17 cellular contexts compared by ENCODE assay signal in genomic region chr2:79189465-79189864, GRCh38. TPM values are rescaled to one million over a fixed set of nuclear protein-coding genes. Genes with fewer than 3 reads are reported as not detected.
A peak's percentile ranks its signal among the peaks of the same experiment; 100 is the strongest.
DNase-seq lines count a peak whose midpoint lies in the region; ATAC-seq and TF ChIP-seq lines count a peak whose summit lies in the region.
"Had no signal": no experiment of that assay in that cellular context is flagged by ENCODE, and none has a peak within 500 bp of the region (broad histone marks: within the 10 kb centered on the region; RNA-seq: fewer than 3 reads in every experiment).

No MANE protein-coding gene starts in this region.

- H3K79me2 ChIP-seq in neural progenitor cell (ENCODE audit: low read depth): no peaks in the 10 kb centered on the region

- H3K4me3 Mint-ChIP-seq in neural progenitor cell: no peak overlapping the region
- H3K4me3 Mint-ChIP-seq in effector memory CD8-positive, alpha-beta T cell: no peak overlapping the region
- H3K4me3 Mint-ChIP-seq: CD4-positive, CD25-positive, alpha-beta regulatory T cell had no signal

- TF ChIP-seq POLR2A in body of pancreas (IDR thresholded peaks at IDR 0.05): peak in 2 of 3 donors; percentile 28 to 40

- TF ChIP-seq CTCF in body of pancreas (IDR thresholded peaks at IDR 0.05) (peak in 1 of 7 experiments; percentile 5), neural progenitor cell (IDR thresholded peaks at IDR 0.05) (no peak)

- ATAC-seq in body of pancreas: peak; percentile 88
- ATAC-seq in effector memory CD8-positive, alpha-beta T cell (replicated peaks): no peak
- ATAC-seq: GM12878, HCT116, HepG2 had no signal

- WGBS in body of pancreas, 2 donors: 12 to 21% methylated on average over 3 of the region's 3 CpGs

- H3K4me3 ChIP-seq in body of pancreas (no peak overlapping the region), neural progenitor cell (peak overlapping the region; percentile 41)
- H3K4me3 ChIP-seq: BLaER1 treated with 17β-estradiol and CSF1 and Interleukin-3, amounts not matched to agents 10 nM and 100 nM; GM12878 had no signal

- H3K4me1 ChIP-seq in body of pancreas (peaks cover 63% of the 10 kb centered on the region), neural progenitor cell (peaks cover 44% of the 10 kb centered on the region)
- H3K4me1 ChIP-seq: BLaER1 treated with 17β-estradiol and CSF1 and Interleukin-3, amounts not matched to agents 10 nM and 100 nM had no signal

- H3K9ac ChIP-seq in neural progenitor cell: no peak overlapping the region
- H3K9ac ChIP-seq: BLaER1 treated with 17β-estradiol and CSF1 and Interleukin-3, amounts not matched to agents 10 nM and 100 nM had no signal

- H3K27me3 Mint-ChIP-seq in neural progenitor cell (ENCODE audit: insufficient read depth, low read depth): peaks cover 13% of the 10 kb centered on the region
- no peaks in the 10 kb centered on the region for H3K27me3 Mint-ChIP-seq in effector memory CD8-positive, alpha-beta T cell
- H3K27me3 Mint-ChIP-seq: CD4-positive, CD25-positive, alpha-beta regulatory T cell had no signal

- H3K27me3 ChIP-seq in body of pancreas (no peaks in the 10 kb centered on the region), neural progenitor cell (peaks cover 12% of the 10 kb centered on the region)
- H3K27me3 ChIP-seq: BLaER1 treated with 17β-estradiol and CSF1 and Interleukin-3, amounts not matched to agents 10 nM and 100 nM had no signal

- intact Hi-C loops in body of pancreas (cut with DNase I): no loop called here

- H3F3A ChIP-seq in neural progenitor cell (ENCODE audit: low read depth): peaks cover 29% of the 10 kb centered on the region

- DNase-seq in NCI-H524 (lab: John Stamatoyannopoulos, UW) (peak; percentile 22 to 73), NCI-H524 treated with DMSO at 0.1 percent for 48 hours (lab: John Stamatoyannopoulos, UW) (no peak), body of pancreas (peak in 3 of 4 donors; percentile 19 to 61 (median 40)), neural progenitor cell (ENCODE audit: low spot score) (peak; percentile 87), retina (peak; percentile 12), mucosa of gallbladder (ENCODE audit: low spot score) (no peak), DMS114 treated with DMSO at 0.1 percent for 48 hours (lab: John Stamatoyannopoulos, UW; ENCODE audit: unreplicated experiment) (no peak)
- no peak for DNase-seq in effector memory CD8-positive, alpha-beta T cell
- DNase-seq: AML-193; CD4-positive, CD25-positive, alpha-beta regulatory T cell had no signal

- no peaks in the 10 kb centered on the region for H4K20me1 ChIP-seq in neural progenitor cell (ENCODE audit: low read depth)
- H4K20me1 ChIP-seq: BLaER1 treated with 17β-estradiol and CSF1 and Interleukin-3, amounts not matched to agents 10 nM and 100 nM had no signal

- no peak overlapping the region for H3K27ac Mint-ChIP-seq in neural progenitor cell
- H3K27ac Mint-ChIP-seq in effector memory CD8-positive, alpha-beta T cell: no peak overlapping the region
- H3K27ac Mint-ChIP-seq: CD4-positive, CD25-positive, alpha-beta regulatory T cell had no signal

- H3K27ac ChIP-seq in body of pancreas: peak overlapping the region; percentile 30 to 70 (median 58)
- H3K27ac ChIP-seq in neural progenitor cell: peak overlapping the region; percentile 60
- H3K27ac ChIP-seq: 22Rv1; BLaER1 treated with 17β-estradiol and CSF1 and Interleukin-3, amounts not matched to agents 10 nM and 100 nM had no signal

- H3K4me1 Mint-ChIP-seq in neural progenitor cell: peaks cover 34% of the 10 kb centered on the region
- H3K4me1 Mint-ChIP-seq in effector memory CD8-positive, alpha-beta T cell (ENCODE audit: low read depth in 2 of 2): no peaks in the 10 kb centered on the region
- H3K4me1 Mint-ChIP-seq: CD4-positive, CD25-positive, alpha-beta regulatory T cell had no signal

- H3K4me2 ChIP-seq in neural progenitor cell: peak overlapping the region; percentile 86
- H3K4me2 ChIP-seq: BLaER1 treated with 17β-estradiol and CSF1 and Interleukin-3, amounts not matched to agents 10 nM and 100 nM had no signal

- H3K36me3 ChIP-seq in body of pancreas (replicated peaks in 1 of 2; ENCODE audit: insufficient read depth in 1 of 2, low read depth in 2 of 2): no peaks in the 10 kb centered on the region
- no peaks in the 10 kb centered on the region for H3K36me3 ChIP-seq in neural progenitor cell
- H3K36me3 ChIP-seq: BLaER1 treated with 17β-estradiol and CSF1 and Interleukin-3, amounts not matched to agents 10 nM and 100 nM had no signal

- H3K9me3 ChIP-seq in body of pancreas: no peaks in the 10 kb centered on the region
- H3K9me3 ChIP-seq in neural progenitor cell (ENCODE audit: low read depth): no peaks in the 10 kb centered on the region
- H3K9me3 ChIP-seq: BLaER1 treated with 17β-estradiol and CSF1 and Interleukin-3, amounts not matched to agents 10 nM and 100 nM had no signal

- peaks cover 2% of the 10 kb centered on the region for H3K9me3 Mint-ChIP-seq in neural progenitor cell
- peaks cover 16 to 21% of the 10 kb centered on the region in 2 donors for H3K9me3 Mint-ChIP-seq in effector memory CD8-positive, alpha-beta T cell

- no peaks in the 10 kb centered on the region for H3K36me3 Mint-ChIP-seq in neural progenitor cell
- H3K36me3 Mint-ChIP-seq in effector memory CD8-positive, alpha-beta T cell (ENCODE audit: insufficient read depth): no peaks in the 10 kb centered on the region
- H3K36me3 Mint-ChIP-seq: CD4-positive, CD25-positive, alpha-beta regulatory T cell had no signal

- H2AFZ ChIP-seq in neural progenitor cell (replicated peaks): no peak overlapping the region

RNA-seq across cellular contexts. Expression of gene REG3A, which starts 29.9 kb away (rescaled TPM):
- 100 to 1,000 TPM; 351 to 831 TPM for total RNA-seq in body of pancreas
- not detected in 2 replicates for total RNA-seq in neural progenitor cell (ENCODE audit: low replicate concordance)
- 2.9 TPM for total RNA-seq in mucosa of gallbladder
- total RNA-seq: CD4-positive, CD25-positive, alpha-beta regulatory T cell; Daoy; H4; HepG2 had no signal

Comparison
In these comparisons a context has a peak if more than half of its experiments do, and no peak if none do; other contexts are left out.
1. DNase-seq: peak in NCI-H524 (2 of 2), body of pancreas (3 of 4), neural progenitor cell (single experiment) and retina (single experiment); none in NCI-H524 treated with DMSO at 0.1 percent for 48 hours (single experiment), mucosa of gallbladder (single experiment), effector memory CD8-positive, alpha-beta T cell (0 of 3) and DMS114 treated with DMSO at 0.1 percent for 48 hours (single experiment).
2. RNA of gene REG3A, which starts 29.9 kb away (total RNA-seq): 351 to 831 TPM in body of pancreas; 2.9 TPM in mucosa of gallbladder (single experiment) and not detected in neural progenitor cell; every median in the first group is over 10 times any median in the second.